12 cellular contexts compared by ENCODE assay signal in the genomic region with DNA sequence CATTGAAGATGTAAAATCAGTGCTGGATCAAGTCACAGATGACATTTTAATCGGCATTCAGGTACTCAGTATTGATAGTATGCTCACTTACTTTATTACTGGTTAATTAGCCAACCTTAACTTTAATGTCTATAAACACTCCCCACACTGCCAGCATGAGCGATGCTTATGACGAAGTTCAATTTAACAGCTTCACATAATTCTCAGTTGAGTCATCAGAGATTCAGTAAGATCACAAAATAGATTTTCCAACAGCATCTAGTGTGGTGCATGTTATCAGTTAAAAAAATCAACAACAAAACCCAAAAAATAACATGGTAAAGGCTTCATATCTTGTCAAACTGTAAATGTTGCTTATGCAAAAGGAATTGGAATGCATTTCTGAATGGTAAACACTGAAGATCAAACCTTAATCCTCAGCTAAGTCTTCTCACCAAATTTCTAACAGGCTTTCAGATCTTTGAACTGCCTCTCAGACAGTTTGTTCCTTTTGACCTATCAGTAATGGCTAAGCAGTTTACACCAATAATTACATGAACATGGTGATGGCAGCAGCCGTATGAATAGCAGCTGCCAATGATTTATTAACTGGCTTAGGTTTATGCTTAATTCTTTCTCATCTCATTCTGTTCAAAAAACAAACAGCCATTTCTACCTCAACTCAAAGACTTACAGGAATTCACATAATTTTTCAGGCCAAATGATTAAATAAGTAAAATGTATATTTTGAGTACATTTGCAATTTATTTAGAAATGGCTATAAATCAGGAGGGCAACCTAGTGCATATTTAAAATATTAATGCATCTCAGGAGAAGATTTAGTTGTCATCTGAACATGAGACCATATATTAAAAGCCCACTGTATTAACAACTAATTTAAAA.
DNase-seq lines count a peak whose midpoint lies in the region; ATAC-seq, FAIRE-seq and TF ChIP-seq lines count a peak whose summit lies in the region.
"Had no signal": no experiment of that assay in that cellular context is flagged by ENCODE, and none has a peak within 500 bp of the region (broad histone marks: within the 10 kb centered on the region; RNA-seq: fewer than 3 reads in every experiment).

No MANE protein-coding gene starts in this region.

- no peak for TF ChIP-seq POLR2A in IMR-90 (IDR thresholded peaks at IDR 0.05; ENCODE audit: low read depth, low read length)
- TF ChIP-seq POLR2A in GM12892 (IDR thresholded peaks at IDR 0.05; ENCODE audit: low read depth, low read length), result no peak

- H3K4me2 ChIP-seq in IMR-90 (ENCODE audit: low read depth, low read length) (peak overlapping the region; percentile 73), Karpas-422 (ENCODE audit: low read depth, low read length, poor library complexity, severe bottlenecking) (no peak overlapping the region)

- H2AK5ac ChIP-seq in IMR-90 (ENCODE audit: low read depth, low read length), result 0 out of 2 replicates have a peak overlapping the region, but pooled peaks have one; percentile 18

- H3K4ac ChIP-seq in IMR-90 (ENCODE audit: low read depth, low read length), result peak overlapping the region; percentile 66

- no peaks in the 10 kb centered on the region for H3K79me1 ChIP-seq in IMR-90 (ENCODE audit: low read depth in 1 of 2, low read length in 2 of 2)

- H4K20me1 ChIP-seq in IMR-90 (ENCODE audit: insufficient read depth, low read length), result no peaks in the 10 kb centered on the region
- no peaks in the 10 kb centered on the region for H4K20me1 ChIP-seq in Karpas-422 (ENCODE audit: insufficient read depth, low read depth, low read length)

- H3K23ac ChIP-seq in IMR-90 (ENCODE audit: low read depth, low read length), result peak overlapping the region; percentile 31; the same call in 1 of the 2 replicates

- ATAC-seq in IMR-90 (ENCODE audit: low read depth), result peak; percentile 88

- peak overlapping the region; percentile 62; the same call in 1 of the 2 replicates for H3K14ac ChIP-seq in IMR-90 (replicated peaks; ENCODE audit: low read depth, low read length)

- CTCF ChIA-PET in AG04450 (lab: Charles Lee), result interaction anchor here (1.9 kb wide), 1 partner anchor 10 kb away, joined by 8 read pairs; no protein-coding TSS in a partner anchor
- CTCF ChIA-PET in IMR-90 (lab: Yijun Ruan, JAX), result interaction anchor here (0.5 to 1.5 kb wide), 3 partner anchors 12 to 479 kb away, joined by 3 to 10 read pairs (median 7); no protein-coding TSS in a partner anchor

- TF ChIP-seq CTCF in AG04450 (IDR thresholded peaks at IDR 0.05; ENCODE audit: low read depth, low read length) (no peak), IMR-90 (conservative IDR thresholded peaks at IDR 0.05; ENCODE audit: low read depth, low read length) (no peak), astrocyte of the spinal cord (IDR thresholded peaks at IDR 0.05; ENCODE audit: low read depth, low read length) (no peak)

- H3K36me3 ChIP-seq in IMR-90 (ENCODE audit: control insufficient read depth, insufficient read depth, low read length) (no peaks in the 10 kb centered on the region), Karpas-422 (ENCODE audit: insufficient read depth, low read length) (no peaks in the 10 kb centered on the region)
- H3K36me3 ChIP-seq: prostate gland had no signal

- H3K56ac ChIP-seq in IMR-90 (ENCODE audit: extremely low read depth, insufficient read depth, low read length), result peak overlapping the region; percentile 72

- H3K9me3 ChIP-seq in AG04450 (ENCODE audit: control insufficient read depth, insufficient read depth, low read length) (no peaks in the 10 kb centered on the region), IMR-90 (ENCODE audit: control insufficient read depth, insufficient read depth, low read length) (no peaks in the 10 kb centered on the region), Karpas-422 (ENCODE audit: low read length) (no peaks in the 10 kb centered on the region)
- H3K9me3 ChIP-seq: prostate gland had no signal

- H4K5ac ChIP-seq in IMR-90 (ENCODE audit: low read depth, low read length), result peak overlapping the region; percentile 66; the same call in 1 of the 2 replicates

- no peak for FAIRE-seq in GM12892 (lab: Jason Lieb, UNC)

- peaks cover 11% of the 10 kb centered on the region for H3K4me1 ChIP-seq in IMR-90 (ENCODE audit: control insufficient read depth, insufficient read depth, low read length)
- no peaks in the 10 kb centered on the region for H3K4me1 ChIP-seq in Karpas-422 (ENCODE audit: low read length)
- H3K4me1 ChIP-seq: prostate gland had no signal

- peak overlapping the region; percentile 92 for H3K18ac ChIP-seq in IMR-90 (ENCODE audit: low read depth, low read length)

- POLR2A ChIA-PET in AG04450 (lab: Yijun Ruan, JAX), result interaction anchor here (1.0 kb wide), 1 partner anchor 288 kb away, joined by 3 read pairs; no protein-coding TSS in a partner anchor
- POLR2A ChIA-PET in IMR-90 (lab: Charles Lee; ENCODE audit: unreplicated experiment), result interaction anchor here (0.6 kb wide), 1 partner anchor 125 kb away, joined by 3 read pairs; no protein-coding TSS in a partner anchor

- DNase-seq in AG04450 (ENCODE audit: low read depth, low spot score) (peak; percentile 36), IMR-90 (peak; percentile 87), astrocyte of the spinal cord (ENCODE audit: low read depth, low spot score) (peak; percentile 81), kidney tubule cell (ENCODE audit: low spot score) (peak; percentile 76), GDM1 (lab: John Stamatoyannopoulos, UW) (no peak), Karpas-422 (no peak), cerebellum (ENCODE audit: low spot score) (no peak), GM12892 (ENCODE audit: insufficient read length) (no peak)
- DNase-seq: DMS79; NCI-H1930; stimulated activated CD8-positive, alpha-beta memory T cell treated with anti-CD3 and anti-CD28 coated beads, Interleukin-4, amount 100 ng/mL, for 48 hours had no signal

- no TSS peak for BruUV-seq in IMR-90 (replicated peaks; lab: Mats Ljungman, UMichigan)

- H3K9ac ChIP-seq in IMR-90 (ENCODE audit: low read depth, low read length) (no peak overlapping the region), Karpas-422 (ENCODE audit: low read length) (no peak overlapping the region)

- intact Hi-C loops in IMR-90 (cut with micrococcal nuclease), result loop anchor here (5.0 kb wide), 1 partner anchor 66 kb away; no protein-coding TSS in a partner anchor

- H3K79me2 ChIP-seq in Karpas-422 (ENCODE audit: low read length), result no peaks in the 10 kb centered on the region

- H4K8ac ChIP-seq in IMR-90 (ENCODE audit: low read depth in 2 of 2, low read length in 2 of 2), result peak overlapping the region; percentile 17 to 76; a peak in 3 of 4 replicates

- H3K4me3 ChIP-seq in AG04450 (ENCODE audit: low read depth, low read length) (no peak overlapping the region), IMR-90 (ENCODE audit: insufficient read depth, low read depth, low read length) (no peak overlapping the region), astrocyte of the spinal cord (ENCODE audit: low read depth, low read length) (no peak overlapping the region), Karpas-422 (ENCODE audit: low read length) (no peak overlapping the region)
- H3K4me3 ChIP-seq: prostate gland had no signal

- H3K9me2 ChIP-seq in Karpas-422 (replicated peaks; ENCODE audit: insufficient read depth, low read length), result no peaks in the 10 kb centered on the region

- H2AFZ ChIP-seq in IMR-90 (replicated peaks; ENCODE audit: low read length, poor library complexity), result no peak overlapping the region
- no peak overlapping the region for H2AFZ ChIP-seq in Karpas-422 (ENCODE audit: low read length)

- no peak overlapping the region for H3K27ac ChIP-seq in AG04450 (ENCODE audit: low read depth, low read length)
- H3K27ac ChIP-seq in IMR-90 (ENCODE audit: insufficient read depth, low read length), result peak overlapping the region; percentile 28; the same call in 1 of the 2 replicates
- no peak overlapping the region for H3K27ac ChIP-seq in Karpas-422 (ENCODE audit: low read length)

- H2BK120ac ChIP-seq in IMR-90 (ENCODE audit: low read depth, low read length), result peak overlapping the region; percentile 82

- H2BK15ac ChIP-seq in IMR-90 (ENCODE audit: low read depth, low read length), result peak overlapping the region; percentile 78; the same call in 2 of the 3 replicates

- H2BK20ac ChIP-seq in IMR-90 (ENCODE audit: low read depth, low read length), result peak overlapping the region; percentile 85

- no peaks in the 10 kb centered on the region for H3K27me3 ChIP-seq in AG04450 (ENCODE audit: control insufficient read depth, insufficient read depth, low read length)
- H3K27me3 ChIP-seq in IMR-90 (ENCODE audit: control insufficient read depth, insufficient read depth, low read length), result no peaks in the 10 kb centered on the region
- H3K27me3 ChIP-seq in Karpas-422 (ENCODE audit: low read length), result no peaks in the 10 kb centered on the region

- no peak overlapping the region for H2AK9ac ChIP-seq in IMR-90 (replicated peaks; ENCODE audit: low read depth, low read length, poor library complexity)

- no CpG with 5 or more reads among the region's 4 CpGs for WGBS in IMR-90 (ENCODE audit: extremely low coverage in 2 of 2, insufficient read length in 1 of 2), 2 experiments

- no peak for TF ChIP-seq RAD21 in IMR-90 (IDR thresholded peaks at IDR 0.05; ENCODE audit: low read length)

- H2BK5ac ChIP-seq in IMR-90 (ENCODE audit: low read depth, low read length, poor library complexity, severe bottlenecking), result peak overlapping the region; percentile 80

- dilution Hi-C loops in IMR-90 (cut with HindIII; ENCODE audit: low sequenced_read_pairs, unreplicated experiment), result no loop called here

- H4K91ac ChIP-seq in IMR-90 (ENCODE audit: insufficient read depth, low read depth, low read length), result peak overlapping the region; percentile 89

- H3K9me1 ChIP-seq in IMR-90 (ENCODE audit: insufficient read depth, low read length), result peaks cover 7% of the 10 kb centered on the region; the same call in 1 of the 2 replicates

- in situ Hi-C loops in IMR-90 (cut with MboI; ENCODE audit: low sequenced_read_pairs), result no loop called here
- in situ Hi-C loops in astrocyte of the spinal cord (cut with HindIII; ENCODE audit: low sequenced_read_pairs), result no loop called here

TF ChIP-seq in IMR-90, 13 proteins besides CTCF, POLR2A, EP300 and RAD21:
- TF ChIP-seq BHLHE40 (IDR thresholded peaks at IDR 0.05; ENCODE audit: low read depth, low read length) (peak; percentile 42; the same call in 1 of the 2 replicates), FOS (IDR thresholded peaks at IDR 0.05; ENCODE audit: low read depth, low read length) (peak; percentile 86), NFE2L2 (IDR thresholded peaks at IDR 0.05; ENCODE audit: low read depth, low read length) (no peak)
TF ChIP-seq in IMR-90: peak in this region for 2.

Comparison
In these comparisons a context has a peak if more than half of its experiments do, and no peak if none do; other contexts are left out.
1. DNase-seq: peak in AG04450 (single experiment), IMR-90 (single experiment), astrocyte of the spinal cord (single experiment) and kidney tubule cell (single experiment); none in GDM1 (single experiment), Karpas-422 (single experiment), cerebellum (single experiment) and GM12892 (single experiment).